Comparison of ENCODE assay signal across 10 cellular contexts in genomic region chr3:45208587-45208986, GRCh38.
"Had no signal": no experiment of that assay in that cellular context is flagged by ENCODE, and none has a peak within 500 bp of the region (broad histone marks: within the 10 kb centered on the region; RNA-seq: fewer than 3 reads in every experiment).

No MANE protein-coding gene starts in this region.

- ATAC-seq: foreskin keratinocyte, heart left ventricle had no signal

- H3K4me3 ChIP-seq: heart left ventricle, tibial nerve had no signal

- H3K36me3 ChIP-seq: heart left ventricle, neutrophil, tibial nerve had no signal

- H3K4me3 Mint-ChIP-seq: naive B cell had no signal

- H3K36me3 Mint-ChIP-seq: naive B cell had no signal

- H3K9me3 Mint-ChIP-seq: naive B cell had no signal

- H3K27ac Mint-ChIP-seq: naive B cell had no signal

- H3K27me3 ChIP-seq: foreskin keratinocyte, neutrophil, tibial nerve had no signal

- H3K27ac ChIP-seq: heart left ventricle, neutrophil, tibial nerve had no signal

- H3K9me3 ChIP-seq: heart left ventricle, neutrophil, tibial nerve had no signal

- FAIRE-seq: astrocyte, islet of Langerhans had no signal

- DNase-seq: foreskin keratinocyte; heart left ventricle; naive B cell; retina; SHP77 treated with DMSO at 0.1 percent for 48 hours; stimulated activated CD4-positive, alpha-beta T cell treated with anti-CD3 and anti-CD28 coated beads, Interleukin-4, amount 100 ng/mL, for 4 hours had no signal
